ENCODE assay signal across 3 cellular contexts in genomic region chr7:33142585-33142984, GRCh38.
TF ChIP-seq lines count a peak whose summit lies in the region.

No MANE protein-coding gene starts in this region.

TF ChIP-seq in HEK293, 187 proteins besides CTCF, POLR2A, EP300 and RAD21:
- TF ChIP-seq ZNF23 (tag by site-specific recombination; IDR thresholded peaks at IDR 0.05; ENCODE audit: borderline replicate concordance) (no peak), ZNF146 (tag by site-specific recombination; IDR thresholded peaks at IDR 0.05) (peak; percentile 63; the same call in 1 of the 2 replicates)

TF ChIP-seq in K562, 482 proteins besides CTCF, POLR2A, EP300 and RAD21:
- no peak for TF ChIP-seq MBD2 (IDR thresholded peaks at IDR 0.05; ENCODE audit: borderline replicate concordance, low read depth)
- peak; percentile 37 for TF ChIP-seq RBM25 (IDR thresholded peaks at IDR 0.05; ENCODE audit: low read depth, low read length, severe bottlenecking)
- TF ChIP-seq SRSF9 (IDR thresholded peaks at IDR 0.05; ENCODE audit: borderline replicate concordance, low read depth, low read length): no peak
- TF ChIP-seq ZNF146 (CRISPR knock-in tag; IDR thresholded peaks at IDR 0.05; ENCODE audit: unreplicated experiment): peak; percentile 62
- TF ChIP-seq C11orf30 (IDR thresholded peaks at IDR 0.05; ENCODE audit: low read depth): no peak
TF ChIP-seq in K562: peak in this region for 2.

TF ChIP-seq in endothelial cell of umbilical vein, 7 proteins besides CTCF, POLR2A, EP300 and RAD21:
- TF ChIP-seq GATA2 (IDR thresholded peaks at IDR 0.05; ENCODE audit: insufficient read depth, insufficient read length, low read depth, low read length): no peak
- TF ChIP-seq EZH2 (IDR thresholded peaks at IDR 0.05; ENCODE audit: borderline replicate concordance, low read depth, low read length, severe bottlenecking): no peak
TF ChIP-seq in endothelial cell of umbilical vein: peak in this region for 0.
